In the genomic region with DNA sequence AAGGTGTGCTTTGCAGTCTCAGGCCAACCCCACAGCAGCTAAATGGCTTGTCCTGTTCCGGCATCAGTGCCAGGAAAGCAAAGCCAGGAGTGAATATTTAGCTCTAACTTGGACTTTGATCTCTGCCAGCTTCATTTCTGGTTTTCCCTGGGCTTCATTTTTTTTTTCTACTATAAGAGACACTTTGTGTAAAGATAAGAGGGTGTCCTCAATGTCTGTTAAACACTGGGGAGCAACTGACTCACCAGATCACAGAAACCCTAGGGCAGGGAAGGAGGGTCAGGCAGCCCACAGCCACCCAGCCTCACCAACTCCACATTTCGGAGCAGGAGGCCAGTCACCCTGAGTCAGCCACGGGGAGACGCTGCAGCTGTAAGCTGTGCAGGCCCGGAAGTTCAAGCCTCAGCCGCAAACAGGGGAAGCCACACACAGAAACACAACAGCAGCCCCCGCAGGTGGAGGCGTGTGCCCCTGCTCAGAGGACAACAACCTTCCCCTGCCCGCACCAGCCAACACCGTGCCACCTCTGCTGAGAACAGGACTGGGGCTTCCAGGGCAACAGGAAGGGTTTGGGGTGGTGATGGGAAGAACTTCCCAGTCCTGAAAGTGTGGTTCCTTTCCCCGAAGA, we compare ENCODE assay signal across 8 cellular contexts. TPM values are rescaled to one million over a fixed set of nuclear protein-coding genes. Genes with fewer than 3 reads are reported as not detected.
A peak's percentile ranks its signal among the peaks of the same experiment; 100 is the strongest.
DNase-seq lines count a peak whose midpoint lies in the region; ATAC-seq and TF ChIP-seq lines count a peak whose summit lies in the region.

No MANE protein-coding gene starts in this region.

- TF ChIP-seq RAD21 in liver (IDR thresholded peaks at IDR 0.05), result peak; percentile 60 to 62

- DNase-seq in COLO668 (lab: John Stamatoyannopoulos, UW; ENCODE audit: unreplicated experiment) (peak; percentile 62), choroid plexus epithelial cell (ENCODE audit: low read depth) (peak; percentile 90), NCI-H446 treated with DMSO at 0.1 percent for 48 hours (lab: John Stamatoyannopoulos, UW) (no peak)
- DNase-seq in activated CD4-positive, CD25-positive, alpha-beta regulatory T cell treated with anti-CD3 and anti-CD28 coated beads, Interleukin-2, amount 50 U/mL, for 16 hours (ENCODE audit: low read depth, low spot score), result peak; percentile 66
- peak; percentile 63 to 81 (median 79) for DNase-seq in stimulated activated CD4-positive, alpha-beta T cell treated with anti-CD3 and anti-CD28 coated beads, TNF-alpha, amount 100 ng/mL, for 4 hours (ENCODE audit: low read depth in 3 of 3)

- no peaks in the 10 kb centered on the region for H3K36me3 Mint-ChIP-seq in IgD-negative memory B cell

- H3K27ac ChIP-seq in liver (ENCODE audit: low read depth in 1 of 2, low read length in 2 of 2), result peak overlapping the region; percentile 98 to 99

- ATAC-seq in GM19467 (IDR thresholded peaks at IDR 0.05; ENCODE audit: unreplicated experiment), result peak; percentile 66

- TF ChIP-seq CTCF in choroid plexus epithelial cell (conservative IDR thresholded peaks at IDR 0.05; ENCODE audit: low read depth, low read length), result peak; percentile 72
- peak; percentile 40 for TF ChIP-seq CTCF in liver (IDR thresholded peaks at IDR 0.05; ENCODE audit: low read depth, low read length, missing input control)

- H3K36me3 ChIP-seq in liver (ENCODE audit: control insufficient read depth in 4 of 4, insufficient read depth in 3 of 4, low read depth in 1 of 4, low read length in 3 of 4), result peaks cover 9 to 31% (median 28%) of the 10 kb centered on the region in 4 donors

- peaks cover 11 to 30% (median 16%) of the 10 kb centered on the region in 3 donors for H3K4me1 Mint-ChIP-seq in IgD-negative memory B cell

- no peaks in the 10 kb centered on the region for H3K27me3 ChIP-seq in liver (ENCODE audit: control insufficient read depth in 4 of 4, insufficient read depth in 4 of 4, low read length in 3 of 4)

- H3K9ac ChIP-seq in liver (ENCODE audit: low read depth in 1 of 2, low read length in 2 of 2), result peak overlapping the region; percentile 74 to 92

- peaks cover 4 to 77% (median 53%) of the 10 kb centered on the region in 4 donors for H3K4me1 ChIP-seq in liver (ENCODE audit: control insufficient read depth in 4 of 4, insufficient read depth in 4 of 4, low read length in 3 of 4)

- no peaks in the 10 kb centered on the region for H3K9me3 Mint-ChIP-seq in IgD-negative memory B cell

- H3K4me3 ChIP-seq in choroid plexus epithelial cell (ENCODE audit: low read depth, low read length) (peak overlapping the region; percentile 50), liver (ENCODE audit: low read depth in 1 of 3, low read length in 3 of 3) (peak overlapping the region; percentile 57 to 99 (median 68))

- H3K9me3 ChIP-seq in liver (ENCODE audit: control insufficient read depth in 4 of 4, low read length in 3 of 4), result no peaks in the 10 kb centered on the region

- H3K4me3 Mint-ChIP-seq in IgD-negative memory B cell, result peak overlapping the region in 3 of 4 donors; percentile 51 to 87 (median 83)

- WGBS in liver, result 1% methylated on average over 11 of the region's 11 CpGs

- H3K27ac Mint-ChIP-seq in IgD-negative memory B cell, result no peak overlapping the region

- peaks cover 52% of the 10 kb centered on the region for H3K27me3 Mint-ChIP-seq in IgD-negative memory B cell

TF ChIP-seq in liver, 16 proteins besides CTCF, POLR2A, EP300 and RAD21:
- TF ChIP-seq, protein P1, sequence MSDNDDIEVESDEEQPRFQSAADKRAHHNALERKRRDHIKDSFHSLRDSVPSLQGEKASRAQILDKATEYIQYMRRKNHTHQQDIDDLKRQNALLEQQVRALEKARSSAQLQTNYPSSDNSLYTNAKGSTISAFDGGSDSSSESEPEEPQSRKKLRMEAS (IDR thresholded peaks at IDR 0.05), result peak; percentile 65
- TF ChIP-seq EGR1 (IDR thresholded peaks at IDR 0.05; ENCODE audit: low read depth in 2 of 2) (peak in 1 of 2 donors; percentile 2), NR2F2 (IDR thresholded peaks at IDR 0.05) (no peak), FOXA1 (IDR thresholded peaks at IDR 0.05) (no peak), HNF4G (IDR thresholded peaks at IDR 0.05) (peak; percentile 82), GABPA (IDR thresholded peaks at IDR 0.05 in 1 of 2, conservative IDR thresholded peaks at IDR 0.05 in 1 of 2) (no peak), JUND (IDR thresholded peaks at IDR 0.05) (no peak), RXRA (IDR thresholded peaks at IDR 0.05) (peak in 1 of 2 donors; percentile 39), YY1 (IDR thresholded peaks at IDR 0.05) (peak; percentile 85), HNF4A (conservative IDR thresholded peaks at IDR 0.05) (peak; percentile 86 to 93), FOXA2 (IDR thresholded peaks at IDR 0.05) (no peak), TAF1 (conservative IDR thresholded peaks at IDR 0.05) (no peak), SP1 (IDR thresholded peaks at IDR 0.05) (peak; percentile 90)
- TF ChIP-seq, protein P2, sequence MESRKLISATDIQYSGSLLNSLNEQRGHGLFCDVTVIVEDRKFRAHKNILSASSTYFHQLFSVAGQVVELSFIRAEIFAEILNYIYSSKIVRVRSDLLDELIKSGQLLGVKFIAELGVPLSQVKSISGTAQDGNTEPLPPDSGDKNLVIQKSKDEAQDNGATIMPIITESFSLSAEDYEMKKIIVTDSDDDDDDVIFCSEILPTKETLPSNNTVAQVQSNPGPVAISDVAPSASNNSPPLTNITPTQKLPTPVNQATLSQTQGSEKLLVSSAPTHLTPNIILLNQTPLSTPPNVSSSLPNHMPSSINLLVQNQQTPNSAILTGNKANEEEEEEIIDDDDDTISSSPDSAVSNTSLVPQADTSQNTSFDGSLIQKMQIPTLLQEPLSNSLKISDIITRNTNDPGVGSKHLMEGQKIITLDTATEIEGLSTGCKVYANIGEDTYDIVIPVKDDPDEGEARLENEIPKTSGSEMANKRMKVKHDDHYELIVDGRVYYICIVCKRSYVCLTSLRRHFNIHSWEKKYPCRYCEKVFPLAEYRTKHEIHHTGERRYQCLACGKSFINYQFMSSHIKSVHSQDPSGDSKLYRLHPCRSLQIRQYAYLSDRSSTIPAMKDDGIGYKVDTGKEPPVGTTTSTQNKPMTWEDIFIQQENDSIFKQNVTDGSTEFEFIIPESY (IDR thresholded peaks at IDR 0.05), result peak; percentile 14
- TF ChIP-seq, protein P3, sequence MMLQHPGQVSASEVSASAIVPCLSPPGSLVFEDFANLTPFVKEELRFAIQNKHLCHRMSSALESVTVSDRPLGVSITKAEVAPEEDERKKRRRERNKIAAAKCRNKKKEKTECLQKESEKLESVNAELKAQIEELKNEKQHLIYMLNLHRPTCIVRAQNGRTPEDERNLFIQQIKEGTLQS (IDR thresholded peaks at IDR 0.05), result no peak
- TF ChIP-seq, protein P4, sequence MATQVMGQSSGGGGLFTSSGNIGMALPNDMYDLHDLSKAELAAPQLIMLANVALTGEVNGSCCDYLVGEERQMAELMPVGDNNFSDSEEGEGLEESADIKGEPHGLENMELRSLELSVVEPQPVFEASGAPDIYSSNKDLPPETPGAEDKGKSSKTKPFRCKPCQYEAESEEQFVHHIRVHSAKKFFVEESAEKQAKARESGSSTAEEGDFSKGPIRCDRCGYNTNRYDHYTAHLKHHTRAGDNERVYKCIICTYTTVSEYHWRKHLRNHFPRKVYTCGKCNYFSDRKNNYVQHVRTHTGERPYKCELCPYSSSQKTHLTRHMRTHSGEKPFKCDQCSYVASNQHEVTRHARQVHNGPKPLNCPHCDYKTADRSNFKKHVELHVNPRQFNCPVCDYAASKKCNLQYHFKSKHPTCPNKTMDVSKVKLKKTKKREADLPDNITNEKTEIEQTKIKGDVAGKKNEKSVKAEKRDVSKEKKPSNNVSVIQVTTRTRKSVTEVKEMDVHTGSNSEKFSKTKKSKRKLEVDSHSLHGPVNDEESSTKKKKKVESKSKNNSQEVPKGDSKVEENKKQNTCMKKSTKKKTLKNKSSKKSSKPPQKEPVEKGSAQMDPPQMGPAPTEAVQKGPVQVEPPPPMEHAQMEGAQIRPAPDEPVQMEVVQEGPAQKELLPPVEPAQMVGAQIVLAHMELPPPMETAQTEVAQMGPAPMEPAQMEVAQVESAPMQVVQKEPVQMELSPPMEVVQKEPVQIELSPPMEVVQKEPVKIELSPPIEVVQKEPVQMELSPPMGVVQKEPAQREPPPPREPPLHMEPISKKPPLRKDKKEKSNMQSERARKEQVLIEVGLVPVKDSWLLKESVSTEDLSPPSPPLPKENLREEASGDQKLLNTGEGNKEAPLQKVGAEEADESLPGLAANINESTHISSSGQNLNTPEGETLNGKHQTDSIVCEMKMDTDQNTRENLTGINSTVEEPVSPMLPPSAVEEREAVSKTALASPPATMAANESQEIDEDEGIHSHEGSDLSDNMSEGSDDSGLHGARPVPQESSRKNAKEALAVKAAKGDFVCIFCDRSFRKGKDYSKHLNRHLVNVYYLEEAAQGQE (IDR thresholded peaks at IDR 0.05), result no peak

RNA-seq across cellular contexts. Expression of a gene that starts 6.3 kb away (rescaled TPM):
- 2.4 TPM for polyA plus RNA-seq in IgD-negative memory B cell
- 100 to 1,000 TPM in 1 of 2 donors, 10 to 100 TPM in 1; 36.9 to 144 TPM for total RNA-seq in liver
- 100 to 1,000 TPM in 1 of 2 donors, 10 to 100 TPM in 1; 56.0 to 121 TPM for polyA plus RNA-seq in liver

RNA-seq across cellular contexts. Expression of a gene that starts 25.1 kb away (rescaled TPM):
- not detected for polyA plus RNA-seq in IgD-negative memory B cell
- total RNA-seq in liver, result 1 to 10 TPM; 2.2 to 6.3 TPM
- polyA plus RNA-seq in liver, result 1 to 10 TPM; 2.4 to 2.7 TPM

RNA-seq across cellular contexts. Expression of a gene that starts 39.8 kb away (rescaled TPM):
- polyA plus RNA-seq in IgD-negative memory B cell, result not detected
- 1 to 10 TPM in 1 of 2 donors, under 1 TPM in 1; 0.47 to 7.7 TPM for total RNA-seq in liver
- 1 to 10 TPM; 2.2 to 3.5 TPM for polyA plus RNA-seq in liver

RNA-seq across cellular contexts. Expression of a gene that starts 48.4 kb away (rescaled TPM):
- polyA plus RNA-seq in IgD-negative memory B cell (not detected), liver (100 to 1,000 TPM in 1 of 2 donors, 10 to 100 TPM in 1; 84.1 to 138 TPM)
- total RNA-seq in liver, result 10 to 100 TPM; 15.8 to 93.9 TPM

Comparison
In these comparisons a context has a peak if more than half of its experiments do, and no peak if none do; other contexts are left out.
1. RNA of a gene that starts 6.3 kb away (polyA plus RNA-seq): 56.0 to 121 TPM in liver; 2.4 TPM in IgD-negative memory B cell (single experiment); every median in the first group is over 10 times any median in the second.